In the genomic region with DNA sequence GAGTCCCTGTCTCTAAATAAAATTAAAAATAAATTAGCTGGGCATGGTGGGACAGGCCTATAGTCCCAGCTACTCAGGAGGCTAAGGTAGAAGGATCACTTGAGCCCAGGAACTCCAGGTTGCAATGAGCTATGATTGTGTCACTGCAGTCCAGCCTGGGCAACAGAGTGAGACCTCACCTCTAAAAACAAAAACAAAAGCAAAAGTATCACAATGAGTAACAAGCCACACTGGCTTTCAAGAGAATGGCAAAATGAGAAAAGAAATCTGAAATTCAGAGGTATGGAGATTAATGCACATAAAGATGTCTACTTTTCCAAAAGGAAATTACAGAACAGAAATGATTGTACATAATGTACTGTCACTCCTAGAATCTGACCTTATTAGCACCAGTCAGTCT, we compare ENCODE assay signal across 11 cellular contexts.
DNase-seq lines count a peak whose midpoint lies in the region; ATAC-seq and TF ChIP-seq lines count a peak whose summit lies in the region.
"Had no signal": no experiment of that assay in that cellular context is flagged by ENCODE, and none has a peak within 500 bp of the region (broad histone marks: within the 10 kb centered on the region; RNA-seq: fewer than 3 reads in every experiment).

No MANE protein-coding gene starts in this region.

- no peak overlapping the region for H3K4me3 ChIP-seq in osteoblast (ENCODE audit: insufficient read depth, low read length)
- H3K4me3 ChIP-seq: body of pancreas had no signal

- no peak for TF ChIP-seq CTCF in osteoblast (IDR thresholded peaks at IDR 0.05; ENCODE audit: extremely low read depth, low read depth, low read length)
- no peak for TF ChIP-seq CTCF in HFFc6 (IDR thresholded peaks at IDR 0.05)

- no peaks in the 10 kb centered on the region for H3K9me3 ChIP-seq in osteoblast (ENCODE audit: low read depth, low read length)
- H3K9me3 ChIP-seq: body of pancreas had no signal

- peaks cover 50% of the 10 kb centered on the region for H3K36me3 Mint-ChIP-seq in HFFc6 (ENCODE audit: low read depth)
- H3K36me3 Mint-ChIP-seq: naive B cell had no signal

- H3K27me3 ChIP-seq in osteoblast (ENCODE audit: insufficient read depth, low read length) = no peaks in the 10 kb centered on the region
- H3K27me3 ChIP-seq: body of pancreas had no signal

- peak overlapping the region; percentile 5 for H3K27ac ChIP-seq in osteoblast (ENCODE audit: low read depth, low read length)
- H3K27ac ChIP-seq: body of pancreas had no signal

- peaks cover 98% of the 10 kb centered on the region for H3K79me2 ChIP-seq in osteoblast (ENCODE audit: insufficient read depth, low read length)

- peak; percentile 96 for ATAC-seq in GM19023 (IDR thresholded peaks at IDR 0.05; ENCODE audit: unreplicated experiment)
- ATAC-seq in GM21717 (IDR thresholded peaks at IDR 0.05; ENCODE audit: unreplicated experiment) = peak; percentile 99
- peak; percentile 97 for ATAC-seq in HG03135 (IDR thresholded peaks at IDR 0.05; ENCODE audit: unreplicated experiment)
- ATAC-seq: body of pancreas, HCT116 had no signal

- H4K20me1 ChIP-seq in osteoblast (ENCODE audit: insufficient read depth, low read length) = peaks cover 10% of the 10 kb centered on the region

- H3K4me2 ChIP-seq in osteoblast (ENCODE audit: insufficient read depth, low read length) = no peak overlapping the region

- no peak overlapping the region for H3K4me3 Mint-ChIP-seq in HFFc6
- H3K4me3 Mint-ChIP-seq: naive B cell had no signal

- no peak overlapping the region for H3K27ac Mint-ChIP-seq in HFFc6
- H3K27ac Mint-ChIP-seq: naive B cell had no signal

- no peaks in the 10 kb centered on the region for H3K27me3 Mint-ChIP-seq in HFFc6 (ENCODE audit: insufficient read depth)
- H3K27me3 Mint-ChIP-seq: naive B cell had no signal

- no peaks in the 10 kb centered on the region for H3K9me3 Mint-ChIP-seq in HFFc6
- H3K9me3 Mint-ChIP-seq: naive B cell had no signal

- no peak overlapping the region for H2AFZ ChIP-seq in osteoblast (ENCODE audit: low read length)

- peaks cover 10% of the 10 kb centered on the region for H3K36me3 ChIP-seq in osteoblast (ENCODE audit: insufficient read depth, low read length)

- peaks cover 94% of the 10 kb centered on the region for H3K4me1 Mint-ChIP-seq in HFFc6 (ENCODE audit: low read depth)

- peaks cover 61% of the 10 kb centered on the region for H3K4me1 ChIP-seq in osteoblast (ENCODE audit: insufficient read depth, low read length)

- DNase-seq in osteoblast (ENCODE audit: insufficient read length, low spot score, missing footprints) (no peak), HFFc6 (no peak), globus pallidus (ENCODE audit: low spot score) (no peak)
- no peak for DNase-seq in activated CD4-positive, alpha-beta T cell treated with anti-CD3 and anti-CD28 coated beads for 1 hour
- DNase-seq: body of pancreas, DMS53, naive B cell had no signal
